ENCODE assay signal across 1 cellular context in genomic region chr20:45833030-45833882, GRCh38.
TF ChIP-seq lines count a peak whose summit lies in the region.

A gene with protein sequence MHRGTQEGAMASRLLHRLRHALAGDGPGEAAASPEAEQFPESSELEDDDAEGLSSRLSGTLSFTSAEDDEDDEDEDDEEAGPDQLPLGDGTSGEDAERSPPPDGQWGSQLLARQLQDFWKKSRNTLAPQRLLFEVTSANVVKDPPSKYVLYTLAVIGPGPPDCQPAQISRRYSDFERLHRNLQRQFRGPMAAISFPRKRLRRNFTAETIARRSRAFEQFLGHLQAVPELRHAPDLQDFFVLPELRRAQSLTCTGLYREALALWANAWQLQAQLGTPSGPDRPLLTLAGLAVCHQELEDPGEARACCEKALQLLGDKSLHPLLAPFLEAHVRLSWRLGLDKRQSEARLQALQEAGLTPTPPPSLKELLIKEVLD (plus strand): TSS chr20:45833799. CDS start chr20:45833920, 121 bp downstream.

TF ChIP-seq in HepG2, 621 proteins besides CTCF, POLR2A, EP300 and RAD21 (continued from another document and continues in another):
- TF ChIP-seq ZNF775 (CRISPR knock-in tag; IDR thresholded peaks at IDR 0.05; ENCODE audit: borderline replicate concordance): peak; percentile 83; the same call in 1 of the 2 replicates
- peak; percentile 23; the same call in 1 of the 2 replicates for TF ChIP-seq ZNF143 (CRISPR knock-in tag; IDR thresholded peaks at IDR 0.05)
- 0 out of 2 replicates have a peak, but pooled peaks have one; percentile 15 for TF ChIP-seq ZBTB2 (CRISPR knock-in tag; IDR thresholded peaks at IDR 0.05; ENCODE audit: low read depth)
- TF ChIP-seq PRDM10 (CRISPR knock-in tag; IDR thresholded peaks at IDR 0.05; ENCODE audit: low read depth): no peak
- TF ChIP-seq TCF12 (IDR thresholded peaks at IDR 0.05): no peak
- TF ChIP-seq TCF12 (CRISPR knock-in tag; IDR thresholded peaks at IDR 0.05): 0 out of 2 replicates have a peak, but pooled peaks have one; percentile 18
- no peak for TF ChIP-seq ZSCAN9 (CRISPR knock-in tag; IDR thresholded peaks at IDR 0.05; ENCODE audit: borderline replicate concordance)
- TF ChIP-seq MIXL1 (CRISPR knock-in tag; IDR thresholded peaks at IDR 0.05): peak; percentile 39; the same call in 1 of the 2 replicates
- peak; percentile 57 for TF ChIP-seq ZNF614 (CRISPR knock-in tag; IDR thresholded peaks at IDR 0.05; ENCODE audit: borderline replicate concordance)
- peak; percentile 94 for TF ChIP-seq SP5 (CRISPR knock-in tag; IDR thresholded peaks at IDR 0.05; ENCODE audit: borderline replicate concordance, low read depth)
- TF ChIP-seq SOX5 (CRISPR knock-in tag; IDR thresholded peaks at IDR 0.05; ENCODE audit: borderline replicate concordance): peak; percentile 49; the same call in 1 of the 2 replicates
- TF ChIP-seq ZMYM3 (CRISPR knock-in tag; IDR thresholded peaks at IDR 0.05): peak; percentile 94
- peak; percentile 48; the same call in 1 of the 2 replicates for TF ChIP-seq ZNF335 (CRISPR knock-in tag; IDR thresholded peaks at IDR 0.05)
- TF ChIP-seq, protein P1, sequence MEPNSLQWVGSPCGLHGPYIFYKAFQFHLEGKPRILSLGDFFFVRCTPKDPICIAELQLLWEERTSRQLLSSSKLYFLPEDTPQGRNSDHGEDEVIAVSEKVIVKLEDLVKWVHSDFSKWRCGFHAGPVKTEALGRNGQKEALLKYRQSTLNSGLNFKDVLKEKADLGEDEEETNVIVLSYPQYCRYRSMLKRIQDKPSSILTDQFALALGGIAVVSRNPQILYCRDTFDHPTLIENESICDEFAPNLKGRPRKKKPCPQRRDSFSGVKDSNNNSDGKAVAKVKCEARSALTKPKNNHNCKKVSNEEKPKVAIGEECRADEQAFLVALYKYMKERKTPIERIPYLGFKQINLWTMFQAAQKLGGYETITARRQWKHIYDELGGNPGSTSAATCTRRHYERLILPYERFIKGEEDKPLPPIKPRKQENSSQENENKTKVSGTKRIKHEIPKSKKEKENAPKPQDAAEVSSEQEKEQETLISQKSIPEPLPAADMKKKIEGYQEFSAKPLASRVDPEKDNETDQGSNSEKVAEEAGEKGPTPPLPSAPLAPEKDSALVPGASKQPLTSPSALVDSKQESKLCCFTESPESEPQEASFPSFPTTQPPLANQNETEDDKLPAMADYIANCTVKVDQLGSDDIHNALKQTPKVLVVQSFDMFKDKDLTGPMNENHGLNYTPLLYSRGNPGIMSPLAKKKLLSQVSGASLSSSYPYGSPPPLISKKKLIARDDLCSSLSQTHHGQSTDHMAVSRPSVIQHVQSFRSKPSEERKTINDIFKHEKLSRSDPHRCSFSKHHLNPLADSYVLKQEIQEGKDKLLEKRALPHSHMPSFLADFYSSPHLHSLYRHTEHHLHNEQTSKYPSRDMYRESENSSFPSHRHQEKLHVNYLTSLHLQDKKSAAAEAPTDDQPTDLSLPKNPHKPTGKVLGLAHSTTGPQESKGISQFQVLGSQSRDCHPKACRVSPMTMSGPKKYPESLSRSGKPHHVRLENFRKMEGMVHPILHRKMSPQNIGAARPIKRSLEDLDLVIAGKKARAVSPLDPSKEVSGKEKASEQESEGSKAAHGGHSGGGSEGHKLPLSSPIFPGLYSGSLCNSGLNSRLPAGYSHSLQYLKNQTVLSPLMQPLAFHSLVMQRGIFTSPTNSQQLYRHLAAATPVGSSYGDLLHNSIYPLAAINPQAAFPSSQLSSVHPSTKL (CRISPR knock-in tag; IDR thresholded peaks at IDR 0.05): peak; percentile 45
- TF ChIP-seq ZNF784 (CRISPR knock-in tag; IDR thresholded peaks at IDR 0.05; ENCODE audit: borderline replicate concordance): peak; percentile 77; the same call in 1 of the 2 replicates
- TF ChIP-seq, protein P2, sequence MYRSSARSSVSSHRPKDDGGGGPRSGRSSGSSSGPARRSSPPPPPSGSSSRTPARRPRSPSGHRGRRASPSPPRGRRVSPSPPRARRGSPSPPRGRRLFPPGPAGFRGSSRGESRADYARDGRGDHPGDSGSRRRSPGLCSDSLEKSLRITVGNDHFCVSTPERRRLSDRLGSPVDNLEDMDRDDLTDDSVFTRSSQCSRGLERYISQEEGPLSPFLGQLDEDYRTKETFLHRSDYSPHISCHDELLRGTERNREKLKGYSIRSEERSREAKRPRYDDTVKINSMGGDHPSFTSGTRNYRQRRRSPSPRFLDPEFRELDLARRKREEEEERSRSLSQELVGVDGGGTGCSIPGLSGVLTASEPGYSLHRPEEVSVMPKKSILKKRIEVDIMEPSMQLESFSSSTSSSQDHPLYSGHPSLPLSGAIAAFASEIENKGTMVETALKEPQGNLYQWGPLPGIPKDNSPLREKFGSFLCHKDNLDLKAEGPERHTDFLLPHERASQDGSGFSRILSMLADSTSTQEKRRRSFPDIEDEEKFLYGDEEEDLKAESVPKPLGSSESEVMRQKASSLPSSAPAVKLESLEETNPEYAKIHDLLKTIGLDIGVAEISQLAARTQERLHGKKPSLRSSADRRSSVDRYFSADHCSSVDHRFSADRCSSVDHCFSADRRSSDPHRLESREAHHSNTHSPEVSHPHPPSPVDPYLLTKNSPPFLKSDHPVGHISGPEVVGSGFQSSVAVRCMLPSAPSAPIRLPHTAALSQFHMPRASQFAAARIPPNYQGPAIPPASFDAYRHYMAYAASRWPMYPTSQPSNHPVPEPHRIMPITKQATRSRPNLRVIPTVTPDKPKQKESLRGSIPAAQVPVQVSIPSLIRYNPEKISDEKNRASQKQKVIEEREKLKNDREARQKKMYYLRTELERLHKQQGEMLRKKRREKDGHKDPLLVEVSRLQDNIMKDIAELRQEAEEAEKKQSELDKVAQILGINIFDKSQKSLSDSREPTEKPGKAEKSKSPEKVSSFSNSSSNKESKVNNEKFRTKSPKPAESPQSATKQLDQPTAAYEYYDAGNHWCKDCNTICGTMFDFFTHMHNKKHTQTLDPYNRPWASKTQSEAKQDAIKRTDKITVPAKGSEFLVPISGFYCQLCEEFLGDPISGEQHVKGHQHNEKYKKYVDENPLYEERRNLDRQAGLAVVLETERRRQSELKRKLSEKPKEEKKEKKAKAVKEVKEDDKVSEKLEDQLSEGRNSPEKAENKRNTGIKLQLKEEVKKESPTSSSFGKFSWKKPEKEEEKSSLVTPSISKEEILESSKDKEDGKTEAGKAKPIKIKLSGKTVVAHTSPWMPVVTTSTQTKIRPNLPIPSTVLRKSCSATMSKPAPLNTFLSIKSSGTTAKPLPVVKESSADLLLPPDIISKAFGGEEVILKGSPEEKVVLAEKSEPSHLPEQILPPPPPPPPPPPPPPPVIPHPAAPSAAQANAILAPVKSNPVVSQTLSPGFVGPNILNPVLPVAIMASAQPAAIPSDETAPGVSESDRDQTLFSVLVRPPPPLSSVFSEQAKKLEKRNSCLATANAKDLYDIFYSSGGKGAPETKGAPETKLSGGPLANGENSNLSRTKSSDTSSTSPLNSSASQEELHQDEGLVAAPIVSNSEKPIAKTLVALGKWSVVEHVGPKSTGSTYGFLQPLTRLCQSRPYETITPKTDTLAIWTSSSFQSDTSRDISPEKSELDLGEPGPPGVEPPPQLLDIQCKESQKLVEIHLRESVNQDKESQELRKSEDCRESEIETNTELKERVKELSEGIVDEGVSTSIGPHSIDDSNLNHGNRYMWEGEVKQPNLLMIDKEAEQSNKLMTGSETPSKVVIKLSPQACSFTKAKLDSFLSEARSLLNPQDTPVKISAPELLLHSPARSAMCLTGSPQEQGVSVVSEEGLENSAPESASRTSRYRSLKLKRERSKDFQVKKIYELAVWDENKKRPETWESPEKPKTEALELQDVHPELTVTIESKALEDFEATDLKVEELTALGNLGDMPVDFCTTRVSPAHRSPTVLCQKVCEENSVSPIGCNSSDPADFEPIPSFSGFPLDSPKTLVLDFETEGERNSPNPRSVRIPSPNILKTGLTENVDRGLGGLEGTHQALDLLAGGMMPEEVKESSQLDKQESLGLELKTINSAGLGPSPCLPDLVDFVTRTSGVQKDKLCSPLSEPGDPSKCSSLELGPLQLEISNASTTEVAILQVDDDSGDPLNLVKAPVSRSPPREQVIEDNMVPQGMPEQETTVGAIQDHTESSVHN (CRISPR knock-in tag; IDR thresholded peaks at IDR 0.05): peak; percentile 93
- TF ChIP-seq TGIF2 (CRISPR knock-in tag; IDR thresholded peaks at IDR 0.05): no peak; the same call in none of the 2 replicates
- TF ChIP-seq THAP11 (CRISPR knock-in tag; IDR thresholded peaks at IDR 0.05): peak; percentile 55
- peak; percentile 62; the same call in 1 of the 2 replicates for TF ChIP-seq GFI1 (CRISPR knock-in tag; IDR thresholded peaks at IDR 0.05; ENCODE audit: borderline replicate concordance)
- peak; percentile 12; the same call in 1 of the 2 replicates for TF ChIP-seq HES4 (CRISPR knock-in tag; IDR thresholded peaks at IDR 0.05; ENCODE audit: borderline replicate concordance)
- peak; percentile 90 for TF ChIP-seq PHF21A (CRISPR knock-in tag; IDR thresholded peaks at IDR 0.05)
- TF ChIP-seq, protein P3, sequence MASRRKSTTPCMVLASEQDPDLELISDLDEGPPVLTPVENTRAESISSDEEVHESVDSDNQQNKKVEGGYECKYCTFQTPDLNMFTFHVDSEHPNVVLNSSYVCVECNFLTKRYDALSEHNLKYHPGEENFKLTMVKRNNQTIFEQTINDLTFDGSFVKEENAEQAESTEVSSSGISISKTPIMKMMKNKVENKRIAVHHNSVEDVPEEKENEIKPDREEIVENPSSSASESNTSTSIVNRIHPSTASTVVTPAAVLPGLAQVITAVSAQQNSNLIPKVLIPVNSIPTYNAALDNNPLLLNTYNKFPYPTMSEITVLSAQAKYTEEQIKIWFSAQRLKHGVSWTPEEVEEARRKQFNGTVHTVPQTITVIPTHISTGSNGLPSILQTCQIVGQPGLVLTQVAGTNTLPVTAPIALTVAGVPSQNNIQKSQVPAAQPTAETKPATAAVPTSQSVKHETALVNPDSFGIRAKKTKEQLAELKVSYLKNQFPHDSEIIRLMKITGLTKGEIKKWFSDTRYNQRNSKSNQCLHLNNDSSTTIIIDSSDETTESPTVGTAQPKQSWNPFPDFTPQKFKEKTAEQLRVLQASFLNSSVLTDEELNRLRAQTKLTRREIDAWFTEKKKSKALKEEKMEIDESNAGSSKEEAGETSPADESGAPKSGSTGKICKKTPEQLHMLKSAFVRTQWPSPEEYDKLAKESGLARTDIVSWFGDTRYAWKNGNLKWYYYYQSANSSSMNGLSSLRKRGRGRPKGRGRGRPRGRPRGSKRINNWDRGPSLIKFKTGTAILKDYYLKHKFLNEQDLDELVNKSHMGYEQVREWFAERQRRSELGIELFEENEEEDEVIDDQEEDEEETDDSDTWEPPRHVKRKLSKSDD (CRISPR knock-in tag; IDR thresholded peaks at IDR 0.05; ENCODE audit: low read depth): peak; percentile 57; the same call in 1 of the 2 replicates
- peak; percentile 84 for TF ChIP-seq SPEN (CRISPR knock-in tag; IDR thresholded peaks at IDR 0.05; ENCODE audit: low read depth)
- TF ChIP-seq DPF2 (CRISPR knock-in tag; IDR thresholded peaks at IDR 0.05; ENCODE audit: borderline replicate concordance, low read depth): no peak; the same call in 1 of the 2 replicates
- peak; percentile 62; the same call in 1 of the 2 replicates for TF ChIP-seq GATAD2A (CRISPR knock-in tag; IDR thresholded peaks at IDR 0.05)
